Comparison of ENCODE assay signal across 10 cellular contexts in genomic region chr3:4417449-4417848, GRCh38. TPM values are rescaled to one million over a fixed set of nuclear protein-coding genes. Genes with fewer than 3 reads are reported as not detected.
DNase-seq lines count a peak whose midpoint lies in the region; ATAC-seq, FAIRE-seq and TF ChIP-seq lines count a peak whose summit lies in the region.
"Had no signal": no experiment of that assay in that cellular context is flagged by ENCODE, and none has a peak within 500 bp of the region (broad histone marks: within the 10 kb centered on the region; RNA-seq: fewer than 3 reads in every experiment).

No MANE protein-coding gene starts in this region.

- no peaks in the 10 kb centered on the region for H3K4me1 Mint-ChIP-seq in endothelial cell (ENCODE audit: unreplicated experiment)
- H3K4me1 Mint-ChIP-seq: central memory CD8-positive, alpha-beta T cell had no signal

- no peak overlapping the region for H3K4me3 Mint-ChIP-seq in endothelial cell (ENCODE audit: unreplicated experiment)
- H3K4me3 Mint-ChIP-seq: central memory CD8-positive, alpha-beta T cell had no signal

- no peaks in the 10 kb centered on the region for H3K9me3 Mint-ChIP-seq in endothelial cell (ENCODE audit: unreplicated experiment)
- H3K9me3 Mint-ChIP-seq: central memory CD8-positive, alpha-beta T cell had no signal

- no peaks in the 10 kb centered on the region for H3K9me3 ChIP-seq in left lung

- H3K27me3 ChIP-seq in bronchial epithelial cell (ENCODE audit: control insufficient read depth, insufficient read depth, low read length) (no peaks in the 10 kb centered on the region), left lung (no peaks in the 10 kb centered on the region)

- DNase-seq in A172 (ENCODE audit: low spot score), result peak; percentile 56
- DNase-seq in NCI-H446 (lab: John Stamatoyannopoulos, UW), result peak; percentile 41 to 63
- DNase-seq in bronchial epithelial cell (ENCODE audit: low read depth), result peak; percentile 58
- DNase-seq in left kidney (ENCODE audit: low read depth, low spot score), result peak; percentile 18
- no peak for DNase-seq in endothelial cell (ENCODE audit: low spot score)
- DNase-seq in globus pallidus (ENCODE audit: low spot score), result no peak
- no peak for DNase-seq in SHP77 (lab: John Stamatoyannopoulos, UW)
- no peak for DNase-seq in left lung
- DNase-seq: trophoblast cell had no signal

- TF ChIP-seq CTCF in bronchial epithelial cell (IDR thresholded peaks at IDR 0.05; ENCODE audit: insufficient read depth, low read length, severe bottlenecking), result no peak
- TF ChIP-seq CTCF in endothelial cell (IDR thresholded peaks at IDR 0.05; ENCODE audit: unreplicated experiment), result no peak
- TF ChIP-seq CTCF in left lung (IDR thresholded peaks at IDR 0.05), result no peak

- FAIRE-seq in bronchial epithelial cell (lab: Jason Lieb, UNC), result no peak

- H3K27ac Mint-ChIP-seq in endothelial cell (ENCODE audit: unreplicated experiment), result no peak overlapping the region

- H3K36me3 Mint-ChIP-seq in endothelial cell (ENCODE audit: low read depth, unreplicated experiment), result no peaks in the 10 kb centered on the region

- no peaks in the 10 kb centered on the region for H3K27me3 Mint-ChIP-seq in endothelial cell (ENCODE audit: unreplicated experiment)
- H3K27me3 Mint-ChIP-seq: central memory CD8-positive, alpha-beta T cell had no signal

- ATAC-seq in left lung, result no peak

- peaks cover 2% of the 10 kb centered on the region for H3K36me3 ChIP-seq in bronchial epithelial cell (ENCODE audit: control insufficient read depth, insufficient read depth, low read length)
- H3K36me3 ChIP-seq in left lung, result peaks cover 0 to 46% of the 10 kb centered on the region in 2 donors

- H3K4me3 ChIP-seq in bronchial epithelial cell (ENCODE audit: low read depth, low read length) (no peak overlapping the region), left lung (no peak overlapping the region)

- peaks cover 0 to 5% of the 10 kb centered on the region in 2 donors for H3K4me1 ChIP-seq in left lung

- H3K27ac ChIP-seq in left lung, result no peak overlapping the region

- intact Hi-C loops in left lung (cut with DNase I), result no loop called here

RNA-seq across cellular contexts. Expression of gene SUMF1, which starts 49.6 kb away (rescaled TPM):
- total RNA-seq in A172 (2014; rRNA removed; shearing (Covaris generic)), result 77.4 and 87.0 TPM in 2 replicates
- total RNA-seq in bronchial epithelial cell, result 44.5 and 81.7 TPM in 2 replicates
- 17.5 TPM for total RNA-seq in endothelial cell (ENCODE audit: unreplicated experiment)
- total RNA-seq in left lung, result 10 to 100 TPM; 34.3 to 43.9 TPM

Comparison
In these comparisons a context has a peak if more than half of its experiments do, and no peak if none do; other contexts are left out.
1. DNase-seq: peak in A172 (single experiment), NCI-H446 (2 of 2), bronchial epithelial cell (single experiment) and left kidney (single experiment); none in endothelial cell (single experiment), globus pallidus (single experiment), SHP77 (0 of 2) and left lung (0 of 2).